10 cellular contexts compared by ENCODE assay signal in genomic region chr15:26772588-26773484, GRCh38. TPM values are rescaled to one million over a fixed set of nuclear protein-coding genes. Genes with fewer than 3 reads are reported as not detected.
A peak's percentile ranks its signal among the peaks of the same experiment; 100 is the strongest.
DNase-seq lines count a peak whose midpoint lies in the region; ATAC-seq and TF ChIP-seq lines count a peak whose summit lies in the region.
"Had no signal": no experiment of that assay in that cellular context is flagged by ENCODE, and none has a peak within 500 bp of the region (broad histone marks: within the 10 kb centered on the region; RNA-seq: fewer than 3 reads in every experiment).

GABRB3 (minus strand) TSS chr15:26773066.

- DNase-seq in NCI-H1417 (lab: John Stamatoyannopoulos, UW) (peak in 2 of 3 experiments; percentile 87 to 89), NCI-H1417 treated with DMSO at 0.1 percent for 48 hours (lab: John Stamatoyannopoulos, UW) (no peak), T-helper 17 cell (no peak), hepatocyte (ENCODE audit: low spot score) (peak; percentile 59), skeletal muscle cell (ENCODE audit: low read depth) (no peak), OCI-LY7 (ENCODE audit: low spot score) (no peak)

- no peak within 1 kb of the TSS for H2AFZ ChIP-seq in hepatocyte
- H2AFZ ChIP-seq in OCI-LY7 (ENCODE audit: low read length) = no peak within 1 kb of the TSS

- no TSS peak for BruUV-seq in OCI-LY7 (replicated peaks; lab: Mats Ljungman, UMichigan)

- H3K4me1 ChIP-seq in hepatocyte (ENCODE audit: insufficient read depth) (no peaks in the 10 kb centered on the region), OCI-LY7 (ENCODE audit: insufficient read depth, low read length, poor library complexity, severe bottlenecking) (no peaks in the 10 kb centered on the region)

- peaks cover 30% of the 10 kb centered on the region for H3K27me3 Mint-ChIP-seq in T-helper 17 cell

- CTCF ChIA-PET in OCI-LY7 (lab: Charles Lee; ENCODE audit: unreplicated experiment) = no interaction called here

- peaks cover 58% of the 10 kb centered on the region for H3K27me3 ChIP-seq in hepatocyte

- no peaks in the 10 kb centered on the region for H3K36me3 ChIP-seq in hepatocyte (replicated peaks; ENCODE audit: insufficient read depth, low read depth)
- H3K36me3 ChIP-seq in OCI-LY7 (ENCODE audit: insufficient read depth, low read length) = no peaks in the 10 kb centered on the region

- intact Hi-C loops in OCI-LY7 (cut with micrococcal nuclease; ENCODE audit: unreplicated experiment) = no loop called here

- H3K27ac Mint-ChIP-seq in T-helper 17 cell = no peak within 1 kb of the TSS

- no peaks in the 10 kb centered on the region for H3K36me3 Mint-ChIP-seq in T-helper 17 cell (ENCODE audit: low read depth)

- H3K27ac ChIP-seq in hepatocyte (no peak within 1 kb of the TSS), OCI-LY7 (ENCODE audit: low read depth, low read length, poor library complexity, severe bottlenecking) (no peak within 1 kb of the TSS)
- H3K27ac ChIP-seq: 22Rv1, KMS-11 had no signal

- TF ChIP-seq CTCF in hepatocyte (IDR thresholded peaks at IDR 0.05; ENCODE audit: poor library complexity) (no peak), OCI-LY7 (conservative IDR thresholded peaks at IDR 0.05; ENCODE audit: low read length) (no peak)

- H3K4me2 ChIP-seq in hepatocyte = peak within 1 kb of the TSS; percentile 87
- no peak within 1 kb of the TSS for H3K4me2 ChIP-seq in OCI-LY7 (ENCODE audit: low read length)
- H3K4me2 ChIP-seq: KMS-11 had no signal

- POLR2A ChIA-PET in OCI-LY7 (lab: Charles Lee) = no interaction called here

- WGBS in hepatocyte (ENCODE audit: low lambda C conversion rate, missing lambda C conversion rate) = 2% methylated on average over 13 of the region's 126 CpGs

- ATAC-seq in T-helper 17 cell = no peak
- no peak for ATAC-seq in GM18909 (IDR thresholded peaks at IDR 0.05; ENCODE audit: poor library complexity, unreplicated experiment)
- no peak for ATAC-seq in GM19328 (IDR thresholded peaks at IDR 0.05; ENCODE audit: unreplicated experiment)

- H3K4me3 ChIP-seq in hepatocyte (peak within 1 kb of the TSS; percentile 49), skeletal muscle cell (ENCODE audit: low read depth, low read length) (peak within 1 kb of the TSS; percentile 32), OCI-LY7 (ENCODE audit: low read depth, low read length, poor library complexity, severe bottlenecking) (no peak within 1 kb of the TSS)

- H4K20me1 ChIP-seq in hepatocyte (ENCODE audit: insufficient read depth, poor library complexity, severe bottlenecking) (no peaks in the 10 kb centered on the region), OCI-LY7 (ENCODE audit: insufficient read depth, low read length) (no peaks in the 10 kb centered on the region)

- H3K9me3 ChIP-seq in T-helper 17 cell (ENCODE audit: control insufficient read depth, low read length, poor library complexity, severe bottlenecking) = no peaks in the 10 kb centered on the region
- H3K9me3 ChIP-seq in hepatocyte (ENCODE audit: low read depth) = no peaks in the 10 kb centered on the region
- H3K9me3 ChIP-seq in OCI-LY7 (ENCODE audit: low read length) = no peaks in the 10 kb centered on the region

- peak within 1 kb of the TSS; percentile 10 for H3K4me3 Mint-ChIP-seq in T-helper 17 cell

- no peaks in the 10 kb centered on the region for H3K4me1 Mint-ChIP-seq in T-helper 17 cell

- H3K9me2 ChIP-seq in hepatocyte (replicated peaks; ENCODE audit: insufficient read depth) (no peaks in the 10 kb centered on the region), OCI-LY7 (ENCODE audit: insufficient read depth, low read length) (no peaks in the 10 kb centered on the region)

- H3K79me2 ChIP-seq in hepatocyte = no peaks in the 10 kb centered on the region
- no peaks in the 10 kb centered on the region for H3K79me2 ChIP-seq in OCI-LY7 (ENCODE audit: insufficient read depth, low read depth, low read length)

RNA-seq across cellular contexts. Expression of gene GABRB3, which starts in this region (rescaled TPM):
- total RNA-seq in T-helper 17 cell (not detected), hepatocyte (1.8 and 3.4 TPM in 2 replicates), OCI-LY7 (2022) (6.4 and 6.5 TPM in 2 replicates)
- 1.3 and 1.8 TPM in 2 replicates for polyA plus RNA-seq in hepatocyte
- 2.8 and 3.6 TPM in 2 replicates for total RNA-seq in OCI-LY7 (2014; rRNA removed; shearing (Covaris generic))

Comparison
In these comparisons a context has a peak if more than half of its experiments do, and no peak if none do; other contexts are left out.
1. DNase-seq: peak in NCI-H1417 (2 of 3) and hepatocyte (single experiment); none in NCI-H1417 treated with DMSO at 0.1 percent for 48 hours (single experiment), T-helper 17 cell (0 of 3), skeletal muscle cell (single experiment) and OCI-LY7 (single experiment).